1 cellular context compared by ENCODE assay signal in genomic region chr12:124363376-124363965, GRCh38.
TF ChIP-seq lines count a peak whose summit lies in the region.

No MANE protein-coding gene starts in this region.

TF ChIP-seq in GM23338, 12 proteins besides CTCF, POLR2A, EP300 and RAD21 (continued from another document):
- TF ChIP-seq ZNF462 (CRISPR knock-in tag; IDR thresholded peaks at IDR 0.05), result no peak
- TF ChIP-seq ZNF331 (CRISPR knock-in tag; IDR thresholded peaks at IDR 0.05; ENCODE audit: low read depth), result no peak
- TF ChIP-seq ZNF114 (CRISPR knock-in tag; IDR thresholded peaks at IDR 0.05), result no peak
- TF ChIP-seq REST (IDR thresholded peaks at IDR 0.05; ENCODE audit: unreplicated experiment), result no peak
